Comparison of ENCODE assay signal across 8 cellular contexts in genomic region chr22:45997077-45997774, GRCh38. TPM values are rescaled to one million over a fixed set of nuclear protein-coding genes. Genes with fewer than 3 reads are reported as not detected.
A peak's percentile ranks its signal among the peaks of the same experiment; 100 is the strongest.
DNase-seq lines count a peak whose midpoint lies in the region; ATAC-seq, FAIRE-seq and TF ChIP-seq lines count a peak whose summit lies in the region.

No MANE protein-coding gene starts in this region.

- ATAC-seq in GM12878 = peak; percentile 42
- no peak for ATAC-seq in HG02642 (IDR thresholded peaks at IDR 0.05; ENCODE audit: poor library complexity, unreplicated experiment)
- ATAC-seq in activated CD4-positive, alpha-beta T cell treated with anti-CD3 and anti-CD28 coated beads for 36 hours = no peak

- peaks cover 5% of the 10 kb centered on the region for H3K27me3 Mint-ChIP-seq in activated CD4-positive, alpha-beta T cell treated with anti-CD3 and anti-CD28 coated beads for 36 hours

- CTCF ChIA-PET in GM12878 (lab: Yijun Ruan, JAX) = interaction anchor here (0.8 to 3.4 kb wide), 6 partner anchors 8 to 120 kb away, joined by 3 to 29 read pairs (median 12); no protein-coding TSS in a partner anchor
- CTCF ChIA-PET in activated CD4-positive, alpha-beta T cell treated with anti-CD3 and anti-CD28 coated beads for 36 hours (lab: Charles Lee) = interaction anchor here (0.6 to 1.7 kb wide), 7 partner anchors 9 to 520 kb away, joined by 3 to 22 read pairs (median 4); no protein-coding TSS in a partner anchor

- no peak overlapping the region for H3K4me3 ChIP-seq in GM12878
- H3K4me3 ChIP-seq in iPS-20b (ENCODE audit: low read length) = no peak overlapping the region
- H3K4me3 ChIP-seq in skeletal muscle cell (ENCODE audit: low read depth, low read length) = no peak overlapping the region

- TF ChIP-seq EP300 in GM12878 (IDR thresholded peaks at IDR 0.05; ENCODE audit: borderline replicate concordance in 1 of 2, control insufficient read depth in 1 of 2, low read depth in 2 of 2, low read length in 2 of 2) = no peak

- no peaks in the 10 kb centered on the region for H3K36me3 ChIP-seq in GM12878 (ENCODE audit: control insufficient read depth in 2 of 2, insufficient read depth in 2 of 2, low read length in 1 of 2)
- H3K36me3 ChIP-seq in iPS-20b (ENCODE audit: insufficient read depth, low read depth, low read length) = no peaks in the 10 kb centered on the region

- H3K27ac Mint-ChIP-seq in activated CD4-positive, alpha-beta T cell treated with anti-CD3 and anti-CD28 coated beads for 36 hours = no peak overlapping the region

- H3K9me3 ChIP-seq in GM12878 (replicated peaks; ENCODE audit: control insufficient read depth, insufficient read depth, low read length) = no peaks in the 10 kb centered on the region
- H3K9me3 ChIP-seq in iPS-20b (ENCODE audit: insufficient read depth, low read depth, low read length) = no peaks in the 10 kb centered on the region

- H4K20me1 ChIP-seq in GM12878 (ENCODE audit: control insufficient read depth, insufficient read depth) = no peaks in the 10 kb centered on the region

- peak overlapping the region; percentile 19; the same call in 1 of the 2 replicates for H2AFZ ChIP-seq in GM12878 (ENCODE audit: control insufficient read depth, low read depth, low read length)

- FAIRE-seq in GM12878 (lab: Jason Lieb, UNC) = no peak

- no peak for TF ChIP-seq CTCF in GM12878 (IDR thresholded peaks at IDR 0.05 in 2 of 3, conservative IDR thresholded peaks at IDR 0.05 in 1 of 3; ENCODE audit: control insufficient read depth in 2 of 3, extremely low read depth in 1 of 3, insufficient read depth in 1 of 3, low read depth in 3 of 3, low read length in 3 of 3)

- H3K4me1 Mint-ChIP-seq in activated CD4-positive, alpha-beta T cell treated with anti-CD3 and anti-CD28 coated beads for 36 hours = no peaks in the 10 kb centered on the region

- no peaks in the 10 kb centered on the region for H3K36me3 Mint-ChIP-seq in activated CD4-positive, alpha-beta T cell treated with anti-CD3 and anti-CD28 coated beads for 36 hours (ENCODE audit: low read depth)

- H3K9me3 Mint-ChIP-seq in activated CD4-positive, alpha-beta T cell treated with anti-CD3 and anti-CD28 coated beads for 36 hours (ENCODE audit: low read depth) = no peaks in the 10 kb centered on the region

- peak; percentile 33; the same call in 1 of the 2 replicates for TF ChIP-seq POLR2A in GM12878 (IDR thresholded peaks at IDR 0.05; ENCODE audit: low read depth, low read length)

- BruUV-seq in GM12878 (replicated peaks; lab: Mats Ljungman, UMichigan) = no TSS peak

- H3K9ac ChIP-seq in GM12878 (ENCODE audit: control insufficient read depth, insufficient read depth, low read length) (no peak overlapping the region), iPS-20b (ENCODE audit: low read depth, low read length) (peak overlapping the region; percentile 36; the same call in 1 of the 2 replicates)

- H3K4me1 ChIP-seq in GM12878 (ENCODE audit: control insufficient read depth, insufficient read depth, low read length) (peaks cover 11% of the 10 kb centered on the region), iPS-20b (ENCODE audit: insufficient read depth, low read length) (no peaks in the 10 kb centered on the region; the same call in 1 of the 2 replicates)

- 50% methylated on average over 13 of the region's 16 CpGs for WGBS in GM12878 (ENCODE audit: insufficient coverage, insufficient replicate concordance, low lambda C conversion rate, missing lambda C conversion rate)

- no peak overlapping the region for H3K4me3 Mint-ChIP-seq in activated CD4-positive, alpha-beta T cell treated with anti-CD3 and anti-CD28 coated beads for 36 hours

- in situ Hi-C loops in GM12878 (cut with MboI) = no loop called here

- RAD21 ChIA-PET in GM12878 (lab: Charles Lee; ENCODE audit: unreplicated experiment) = interaction anchor here (1.0 to 2.8 kb wide), 5 partner anchors 10 to 120 kb away, joined by 3 to 33 read pairs (median 3); no protein-coding TSS in a partner anchor

- no peaks in the 10 kb centered on the region for H3K27me3 ChIP-seq in GM12878 (replicated peaks in 1 of 2; ENCODE audit: control insufficient read depth in 2 of 2, insufficient read depth in 2 of 2, low read length in 1 of 2)
- H3K27me3 ChIP-seq in iPS-20b (ENCODE audit: insufficient read depth, low read length) = no peaks in the 10 kb centered on the region

- peak; percentile 67 for DNase-seq in ELF-1 (ENCODE audit: low read depth, low spot score)
- peak; percentile 77 for DNase-seq in NCI-H2227 (lab: John Stamatoyannopoulos, UW; ENCODE audit: unreplicated experiment)
- no peak for DNase-seq in GM12878 (ENCODE audit: low read depth, low spot score)
- peak; percentile 91 for DNase-seq in skeletal muscle cell (ENCODE audit: low read depth)
- DNase-seq in D341Med (ENCODE audit: low spot score) = no peak
- DNase-seq in activated CD4-positive, alpha-beta T cell treated with anti-CD3 and anti-CD28 coated beads for 36 hours = no peak

- intact Hi-C loops in GM12878 (cut with micrococcal nuclease; ENCODE audit: unreplicated experiment) = loop anchor here (10.0 kb wide), 1 partner anchor 318 kb away; no protein-coding TSS in a partner anchor
- intact Hi-C loops in activated CD4-positive, alpha-beta T cell treated with anti-CD3 and anti-CD28 coated beads for 36 hours (cut with DNase I, micrococcal nuclease) = loop anchor here (10.0 kb wide), 2 partner anchors 318 to 548 kb away; no protein-coding TSS in a partner anchor

- no peak for TF ChIP-seq RAD21 in GM12878 (IDR thresholded peaks at IDR 0.05; ENCODE audit: insufficient read depth, low read depth, low read length)

- H3K27ac ChIP-seq in GM12878 (ENCODE audit: control insufficient read depth, insufficient read depth) (no peak overlapping the region), iPS-20b (ENCODE audit: low read length) (no peak overlapping the region)

- POLR2A ChIA-PET in GM12878 (lab: Charles Lee) = no interaction called here
- POLR2A ChIA-PET in activated CD4-positive, alpha-beta T cell treated with anti-CD3 and anti-CD28 coated beads for 36 hours (lab: Charles Lee) = no interaction called here

- H3K4me2 ChIP-seq in GM12878 (ENCODE audit: control insufficient read depth, insufficient read depth) = 0 out of 2 replicates have a peak overlapping the region, but pooled peaks have one; percentile 22

- H3K79me2 ChIP-seq in GM12878 (ENCODE audit: control insufficient read depth, insufficient read depth, low read length) = no peaks in the 10 kb centered on the region

- SMC1A ChIA-PET in GM12878 (lab: Charles Lee; ENCODE audit: uncharacterized antibody, unreplicated experiment) = interaction anchor here (0.9 to 1.8 kb wide), 5 partner anchors 9 to 119 kb away, joined by 3 to 13 read pairs (median 3); no protein-coding TSS in a partner anchor

TF ChIP-seq in GM12878, 131 proteins besides CTCF, POLR2A, EP300 and RAD21 (continues in another document):
- no peak for TF ChIP-seq DPF2 (IDR thresholded peaks at IDR 0.05)
- TF ChIP-seq JUNB (IDR thresholded peaks at IDR 0.05) = no peak
- TF ChIP-seq BRCA1 (IDR thresholded peaks at IDR 0.05; ENCODE audit: low read depth, low read length) = no peak
- TF ChIP-seq NFIC (IDR thresholded peaks at IDR 0.05; ENCODE audit: low read depth, low read length) = no peak

RNA-seq across cellular contexts. Expression of gene WNT7B, which starts 20.3 kb away (rescaled TPM):
- not detected in 2 replicates for total RNA-seq in GM12878 (2013; cell fraction: nucleolus; rRNA removed)
- total RNA-seq in GM12878 (2014; rRNA removed) (under 0.01 TPM in 1 of 2 replicates, not detected in the other), GM12878 (2014; rRNA removed; fragmentation: Illumina TruSeq; extraction: Trizol) (not detected in 2 replicates), GM12878 (2021) (not detected in 2 replicates)
- polyA plus RNA-seq in GM12878 (2011; ENCODE audit: low read depth) = 0.13 TPM
- polyA plus RNA-seq in GM12878 (2011; rRNA removed) (not detected in 2 replicates), GM12878 (2014; fragmentation: Illumina TruSeq; extraction: Trizol) (not detected in 2 replicates), GM12878 (2014; fragmentation: Nextera tagmentation; extraction: Ambion mirVana) (not detected), GM12878 (2014; rRNA removed) (0.12 and 0.27 TPM in 2 replicates), GM12878 (2016; fragmentation: Nextera tagmentation; extraction: Ambion mirVana) (not detected)
- polyA plus RNA-seq in GM12878 (2011; cell fraction: cytosol; rRNA removed) = not detected in 2 replicates
- polyA plus RNA-seq in GM12878 (2011; cell fraction: nucleus; rRNA removed) = 0.06 TPM in 1 of 2 replicates, not detected in the other
- 0.55 and 0.89 TPM in 2 replicates for polyA plus RNA-seq in GM12878 (2012)
- polyA minus RNA-seq in GM12878 (2011; rRNA and poly(A)+ RNA removed) = not detected in 2 replicates
- polyA minus RNA-seq in GM12878 (2011; cell fraction: cytosol; rRNA and poly(A)+ RNA removed) = not detected in 2 replicates
- not detected in 2 replicates for polyA minus RNA-seq in GM12878 (2011; cell fraction: nucleus; rRNA and poly(A)+ RNA removed)
- total RNA-seq in activated CD4-positive, alpha-beta T cell treated with anti-CD3 and anti-CD28 coated beads for 36 hours = not detected

Comparison
In these comparisons a context has a peak if more than half of its experiments do, and no peak if none do; other contexts are left out.
1. DNase-seq: peak in ELF-1 (single experiment), NCI-H2227 (single experiment) and skeletal muscle cell (single experiment); none in GM12878 (single experiment), D341Med (single experiment) and activated CD4-positive, alpha-beta T cell treated with anti-CD3 and anti-CD28 coated beads for 36 hours (single experiment).